In genomic region chr5:177098103-177098771, GRCh38 we compare ENCODE assay signal across 13 cellular contexts. TPM values are rescaled to one million over a fixed set of nuclear protein-coding genes. Genes with fewer than 3 reads are reported as not detected.
DNase-seq lines count a peak whose midpoint lies in the region; ATAC-seq and TF ChIP-seq lines count a peak whose summit lies in the region.
"Had no signal": no experiment of that assay in that cellular context is flagged by ENCODE, and none has a peak within 500 bp of the region (broad histone marks: within the 10 kb centered on the region; RNA-seq: fewer than 3 reads in every experiment).

No MANE protein-coding gene starts in this region.

- H3K27me3 Mint-ChIP-seq in nephron progenitor cell (ENCODE audit: low read depth, poor library complexity): peaks cover 18% of the 10 kb centered on the region
- H3K27me3 Mint-ChIP-seq: stimulated activated naive CD8-positive, alpha-beta T cell treated with anti-CD3 and anti-CD28 coated beads, Interleukin-15, Interleukin-2, amounts not matched to agents 100 ng/mL and 50 ng/mL, for 24 hours had no signal

- no peak overlapping the region for H3K4me3 ChIP-seq in fibroblast of villous mesenchyme (ENCODE audit: low read depth, low read length)
- no peak overlapping the region for H3K4me3 ChIP-seq in lower leg skin (ENCODE audit: low read depth, poor library complexity, severe bottlenecking)
- H3K4me3 ChIP-seq: SK-N-MC had no signal

- ATAC-seq in HG02981 (IDR thresholded peaks at IDR 0.05; ENCODE audit: unreplicated experiment): no peak
- ATAC-seq in GM21619 (IDR thresholded peaks at IDR 0.05; ENCODE audit: unreplicated experiment): no peak

- TF ChIP-seq CTCF in fibroblast of villous mesenchyme (IDR thresholded peaks at IDR 0.05; ENCODE audit: insufficient read depth, low read depth, low read length) (no peak), nephron progenitor cell (IDR thresholded peaks at IDR 0.05) (no peak), lower leg skin (IDR thresholded peaks at IDR 0.05) (no peak)

- H3K4me1 Mint-ChIP-seq in nephron progenitor cell: peaks cover 30% of the 10 kb centered on the region

- DNase-seq in AG08395 (ENCODE audit: low spot score): peak; percentile 42
- DNase-seq in LHCN-M2 (ENCODE audit: low read depth): peak; percentile 95
- DNase-seq in fibroblast of villous mesenchyme (ENCODE audit: low read depth): peak; percentile 79
- no peak for DNase-seq in nephron progenitor cell
- DNase-seq in stimulated activated CD4-positive, alpha-beta T cell treated with anti-CD3 and anti-CD28 coated beads, Interleukin-4, amount 100 ng/mL, for 1 hour: no peak
- DNase-seq in lower leg skin (ENCODE audit: low spot score in 2 of 2): no peak
- DNase-seq: activated CD4-positive, alpha-beta T cell treated with anti-CD3 and anti-CD28 coated beads for 48 hours; activated naive CD4-positive, alpha-beta T cell; naive B cell had no signal

- no peaks in the 10 kb centered on the region for H3K36me3 Mint-ChIP-seq in nephron progenitor cell (ENCODE audit: low read depth)
- H3K36me3 Mint-ChIP-seq: naive B cell had no signal

- whole genome bisulfite sequencing in lower leg skin, 2 donors: 60 to 80% methylated on average over 19 of the region's 19 CpGs

- intact Hi-C loops in lower leg skin (cut with DNase I; ENCODE audit: low total_unique reads): no loop called here

- H3K27ac Mint-ChIP-seq in nephron progenitor cell: peak overlapping the region; percentile 68
- H3K27ac Mint-ChIP-seq: stimulated activated naive CD8-positive, alpha-beta T cell treated with anti-CD3 and anti-CD28 coated beads, Interleukin-15, Interleukin-2, amounts not matched to agents 100 ng/mL and 50 ng/mL, for 24 hours had no signal

- peak overlapping the region; percentile 63 for H3K4me3 Mint-ChIP-seq in nephron progenitor cell
- H3K4me3 Mint-ChIP-seq: stimulated activated naive CD8-positive, alpha-beta T cell treated with anti-CD3 and anti-CD28 coated beads, Interleukin-15, Interleukin-2, amounts not matched to agents 100 ng/mL and 50 ng/mL, for 24 hours had no signal

- H3K9me3 Mint-ChIP-seq in nephron progenitor cell: no peaks in the 10 kb centered on the region
- H3K9me3 Mint-ChIP-seq: naive B cell; stimulated activated naive CD8-positive, alpha-beta T cell treated with anti-CD3 and anti-CD28 coated beads, Interleukin-15, Interleukin-2, amounts not matched to agents 100 ng/mL and 50 ng/mL, for 24 hours had no signal

- TF ChIP-seq POLR2A in lower leg skin (IDR thresholded peaks at IDR 0.05): no peak

RNA-seq across cellular contexts. Expression of gene FGFR4, which starts 11.5 kb away (rescaled TPM):
- total RNA-seq in LHCN-M2 (2014; rRNA removed) (29.3 and 56.0 TPM in 2 replicates), fibroblast of villous mesenchyme (0.64 and 1.3 TPM in 2 replicates), lower leg skin (1 to 10 TPM in 2 of 4 donors, under 1 TPM in 2; 0.13 to 8.0 (median 1.1) TPM)
- 9.0 TPM for polyA plus RNA-seq in LHCN-M2 (2012)

RNA-seq across cellular contexts. Expression of gene NSD1, which starts 35.3 kb away (rescaled TPM):
- 27.0 and 27.9 TPM in 2 replicates for total RNA-seq in LHCN-M2 (2014; rRNA removed)
- polyA plus RNA-seq in LHCN-M2 (2012): 12.2 TPM
- 59.3 and 70.0 TPM in 2 replicates for total RNA-seq in fibroblast of villous mesenchyme
- total RNA-seq in lower leg skin: 10 to 100 TPM; 25.1 to 36.8 (median 34.2) TPM

Comparison
In these comparisons a context has a peak if more than half of its experiments do, and no peak if none do; other contexts are left out.
1. DNase-seq: peak in AG08395 (single experiment), LHCN-M2 (single experiment) and fibroblast of villous mesenchyme (single experiment); none in nephron progenitor cell (single experiment), stimulated activated CD4-positive, alpha-beta T cell treated with anti-CD3 and anti-CD28 coated beads, Interleukin-4, amount 100 ng/mL, for 1 hour (single experiment) and lower leg skin (0 of 2).